ENCODE assay signal across 9 cellular contexts in the genomic region with DNA sequence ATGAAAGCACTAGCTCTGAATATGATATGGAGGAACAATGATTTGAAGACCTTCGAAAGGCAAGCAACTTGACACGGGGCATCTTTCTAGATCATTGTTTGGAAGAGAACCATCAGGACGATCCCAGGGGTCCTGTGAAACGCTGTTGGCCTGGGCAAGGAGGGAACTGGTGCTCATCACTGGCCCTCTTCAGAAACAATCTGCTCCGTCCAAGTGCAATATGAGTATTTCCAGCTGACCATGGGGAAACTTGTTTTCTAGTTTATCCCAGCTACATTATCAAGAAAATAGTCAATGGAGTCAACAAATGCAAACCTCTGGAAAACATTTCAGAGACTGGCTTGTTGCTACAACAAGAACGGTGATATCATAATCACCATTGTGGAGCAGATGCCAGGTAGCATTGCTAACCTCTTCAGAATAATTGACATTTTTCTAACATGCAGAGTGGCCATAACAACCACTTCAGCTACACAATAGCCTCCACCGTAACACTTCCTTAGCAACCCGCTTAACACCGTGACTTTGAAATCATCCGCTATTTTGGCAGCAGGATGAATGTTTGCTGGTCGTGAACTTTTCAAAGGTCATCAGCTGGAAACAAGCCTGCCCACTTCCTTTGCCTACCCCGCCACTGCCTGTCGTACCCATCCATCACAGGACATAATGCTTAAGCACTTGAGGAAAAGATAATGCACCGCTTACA.
DNase-seq lines count a peak whose midpoint lies in the region; ATAC-seq and TF ChIP-seq lines count a peak whose summit lies in the region.
"Had no signal": no experiment of that assay in that cellular context is flagged by ENCODE, and none has a peak within 500 bp of the region (broad histone marks: within the 10 kb centered on the region; RNA-seq: fewer than 3 reads in every experiment).

No MANE protein-coding gene starts in this region.

- BruUV-seq in Calu3 (replicated peaks; lab: Mats Ljungman, UMichigan), result no TSS peak

- no peaks in the 10 kb centered on the region for H3K4me1 ChIP-seq in body of pancreas
- peaks cover 0 to 12% (median 0%) of the 10 kb centered on the region in 4 donors for H3K4me1 ChIP-seq in right lobe of liver
- H3K4me1 ChIP-seq: transverse colon had no signal

- H3K9me3 ChIP-seq in body of pancreas (no peaks in the 10 kb centered on the region), right lobe of liver (no peaks in the 10 kb centered on the region)
- H3K9me3 ChIP-seq: transverse colon had no signal

- TF ChIP-seq POLR2A in body of pancreas (IDR thresholded peaks at IDR 0.05) (no peak), right lobe of liver (IDR thresholded peaks at IDR 0.05) (no peak)

- H3K36me3 ChIP-seq in body of pancreas (replicated peaks in 1 of 2; ENCODE audit: insufficient read depth in 1 of 2, low read depth in 2 of 2) (no peaks in the 10 kb centered on the region), right lobe of liver (no peaks in the 10 kb centered on the region)
- H3K36me3 ChIP-seq: transverse colon had no signal

- no peak overlapping the region for H3K4me3 Mint-ChIP-seq in Calu3 (ENCODE audit: low read depth, unreplicated experiment)

- DNase-seq in Calu3 (peak; percentile 23), NCI-H2029 (lab: John Stamatoyannopoulos, UW) (peak; percentile 98), body of pancreas (peak in 1 of 4 donors; percentile 26), right lobe of liver (peak in 1 of 3 donors; percentile 66), AG08396 (ENCODE audit: low spot score) (no peak), substantia nigra (lab: John Stamatoyannopoulos, UW) (no peak), NCI-H1694 treated with DMSO at 0.1 percent for 48 hours (lab: John Stamatoyannopoulos, UW) (no peak)
- DNase-seq: transverse colon had no signal

- H3K27me3 ChIP-seq in body of pancreas (peaks cover 0 to 5% of the 10 kb centered on the region in 2 donors), right lobe of liver (no peaks in the 10 kb centered on the region)

- H3K4me3 ChIP-seq in body of pancreas (no peak overlapping the region), right lobe of liver (no peak overlapping the region)
- H3K4me3 ChIP-seq: transverse colon had no signal

- H3K27me3 Mint-ChIP-seq in Calu3 (ENCODE audit: unreplicated experiment), result peaks cover 9% of the 10 kb centered on the region

- ATAC-seq in body of pancreas (peak; percentile 81), right lobe of liver (peak; percentile 79 to 98 (median 98)), HG02623 (IDR thresholded peaks at IDR 0.05; ENCODE audit: unreplicated experiment) (no peak)

- CTCF ChIA-PET in Calu3 (lab: Charles Lee), result interaction anchor here (0.5 to 1.1 kb wide), 2 partner anchors 9 to 63 kb away, joined by 3 to 7 read pairs; no protein-coding TSS in a partner anchor

- H3K27ac Mint-ChIP-seq in Calu3 (ENCODE audit: unreplicated experiment), result peak overlapping the region; percentile 36

- no peak for TF ChIP-seq CTCF in Calu3 (IDR thresholded peaks at IDR 0.05; ENCODE audit: unreplicated experiment)
- TF ChIP-seq CTCF in body of pancreas (IDR thresholded peaks at IDR 0.05), result no peak
- TF ChIP-seq CTCF in right lobe of liver (IDR thresholded peaks at IDR 0.05), result no peak

- no peaks in the 10 kb centered on the region for H3K36me3 Mint-ChIP-seq in Calu3 (ENCODE audit: insufficient read depth, unreplicated experiment)

- H3K27ac ChIP-seq in body of pancreas (no peak overlapping the region), right lobe of liver (no peak overlapping the region), substantia nigra (ENCODE audit: low read depth, low read length, poor library complexity, severe bottlenecking) (no peak overlapping the region)
- H3K27ac ChIP-seq: transverse colon had no signal

- 20 to 23% methylated on average over 14 of the region's 14 CpGs for WGBS in body of pancreas, 2 donors
- WGBS in right lobe of liver (ENCODE audit: insufficient coverage, low coverage, low lambda C conversion rate, missing lambda C conversion rate), result 17% methylated on average over 11 of the region's 14 CpGs

- H3K9me3 Mint-ChIP-seq in Calu3 (ENCODE audit: low read depth, unreplicated experiment), result no peaks in the 10 kb centered on the region

- H3K4me1 Mint-ChIP-seq in Calu3 (ENCODE audit: low read depth, unreplicated experiment), result peaks cover 7% of the 10 kb centered on the region

- intact Hi-C loops in Calu3 (cut with micrococcal nuclease; ENCODE audit: unreplicated experiment) (no loop called here), body of pancreas (cut with DNase I) (no loop called here), right lobe of liver (cut with DNase I) (no loop called here)

Comparison
In these comparisons a context has a peak if more than half of its experiments do, and no peak if none do; other contexts are left out.
1. DNase-seq: peak in Calu3 (single experiment) and NCI-H2029 (single experiment); none in AG08396 (single experiment), substantia nigra (0 of 49) and NCI-H1694 treated with DMSO at 0.1 percent for 48 hours (single experiment).